In the genomic region with DNA sequence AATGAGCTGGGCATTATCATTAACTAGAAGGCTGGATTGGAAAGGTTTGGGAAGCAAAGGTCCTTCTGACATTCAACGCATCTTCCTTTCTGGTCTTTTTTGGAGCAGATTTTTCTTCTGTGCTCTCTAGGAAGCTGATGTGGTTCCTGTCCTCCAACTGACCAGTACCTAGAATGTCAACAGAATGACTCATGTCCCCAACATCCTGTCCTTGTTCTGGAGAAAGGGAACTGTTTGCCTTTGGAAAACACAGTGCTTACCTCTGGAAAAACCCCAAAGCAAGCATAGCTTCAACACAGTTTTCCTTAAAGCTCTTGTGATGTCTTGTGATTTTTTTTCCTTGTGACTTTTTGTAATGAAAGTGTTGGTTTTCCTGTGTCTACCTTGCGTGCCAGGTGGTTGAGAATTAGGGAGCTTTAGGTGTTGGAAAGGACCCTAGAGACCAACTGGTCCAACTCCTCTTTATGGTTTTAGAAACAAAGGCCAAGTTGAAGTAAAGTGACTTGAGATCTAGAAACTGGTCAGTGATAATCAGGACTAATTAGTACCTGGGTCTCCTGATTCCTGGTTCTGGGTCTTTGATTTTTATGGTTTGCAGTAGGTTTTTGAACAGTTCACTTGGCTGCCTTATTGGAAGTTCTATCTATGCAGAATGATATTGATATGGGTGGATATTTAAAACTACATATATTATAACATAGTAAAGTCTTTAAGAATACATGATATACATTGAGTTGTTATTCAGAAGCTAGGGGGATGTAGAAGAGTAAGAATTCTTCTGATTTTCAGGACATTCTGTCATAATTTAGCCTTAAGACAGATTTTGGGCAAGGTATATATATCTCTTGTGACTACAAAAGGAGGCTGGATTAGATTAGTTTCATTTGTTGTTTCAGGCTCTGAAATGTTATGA, we compare ENCODE assay signal across 2 cellular contexts.
TF ChIP-seq lines count a peak whose summit lies in the region.

No MANE protein-coding gene starts in this region.

TF ChIP-seq in GM23338, 12 proteins besides CTCF, POLR2A, EP300 and RAD21 (continued from another document):
- TF ChIP-seq, protein P1, sequence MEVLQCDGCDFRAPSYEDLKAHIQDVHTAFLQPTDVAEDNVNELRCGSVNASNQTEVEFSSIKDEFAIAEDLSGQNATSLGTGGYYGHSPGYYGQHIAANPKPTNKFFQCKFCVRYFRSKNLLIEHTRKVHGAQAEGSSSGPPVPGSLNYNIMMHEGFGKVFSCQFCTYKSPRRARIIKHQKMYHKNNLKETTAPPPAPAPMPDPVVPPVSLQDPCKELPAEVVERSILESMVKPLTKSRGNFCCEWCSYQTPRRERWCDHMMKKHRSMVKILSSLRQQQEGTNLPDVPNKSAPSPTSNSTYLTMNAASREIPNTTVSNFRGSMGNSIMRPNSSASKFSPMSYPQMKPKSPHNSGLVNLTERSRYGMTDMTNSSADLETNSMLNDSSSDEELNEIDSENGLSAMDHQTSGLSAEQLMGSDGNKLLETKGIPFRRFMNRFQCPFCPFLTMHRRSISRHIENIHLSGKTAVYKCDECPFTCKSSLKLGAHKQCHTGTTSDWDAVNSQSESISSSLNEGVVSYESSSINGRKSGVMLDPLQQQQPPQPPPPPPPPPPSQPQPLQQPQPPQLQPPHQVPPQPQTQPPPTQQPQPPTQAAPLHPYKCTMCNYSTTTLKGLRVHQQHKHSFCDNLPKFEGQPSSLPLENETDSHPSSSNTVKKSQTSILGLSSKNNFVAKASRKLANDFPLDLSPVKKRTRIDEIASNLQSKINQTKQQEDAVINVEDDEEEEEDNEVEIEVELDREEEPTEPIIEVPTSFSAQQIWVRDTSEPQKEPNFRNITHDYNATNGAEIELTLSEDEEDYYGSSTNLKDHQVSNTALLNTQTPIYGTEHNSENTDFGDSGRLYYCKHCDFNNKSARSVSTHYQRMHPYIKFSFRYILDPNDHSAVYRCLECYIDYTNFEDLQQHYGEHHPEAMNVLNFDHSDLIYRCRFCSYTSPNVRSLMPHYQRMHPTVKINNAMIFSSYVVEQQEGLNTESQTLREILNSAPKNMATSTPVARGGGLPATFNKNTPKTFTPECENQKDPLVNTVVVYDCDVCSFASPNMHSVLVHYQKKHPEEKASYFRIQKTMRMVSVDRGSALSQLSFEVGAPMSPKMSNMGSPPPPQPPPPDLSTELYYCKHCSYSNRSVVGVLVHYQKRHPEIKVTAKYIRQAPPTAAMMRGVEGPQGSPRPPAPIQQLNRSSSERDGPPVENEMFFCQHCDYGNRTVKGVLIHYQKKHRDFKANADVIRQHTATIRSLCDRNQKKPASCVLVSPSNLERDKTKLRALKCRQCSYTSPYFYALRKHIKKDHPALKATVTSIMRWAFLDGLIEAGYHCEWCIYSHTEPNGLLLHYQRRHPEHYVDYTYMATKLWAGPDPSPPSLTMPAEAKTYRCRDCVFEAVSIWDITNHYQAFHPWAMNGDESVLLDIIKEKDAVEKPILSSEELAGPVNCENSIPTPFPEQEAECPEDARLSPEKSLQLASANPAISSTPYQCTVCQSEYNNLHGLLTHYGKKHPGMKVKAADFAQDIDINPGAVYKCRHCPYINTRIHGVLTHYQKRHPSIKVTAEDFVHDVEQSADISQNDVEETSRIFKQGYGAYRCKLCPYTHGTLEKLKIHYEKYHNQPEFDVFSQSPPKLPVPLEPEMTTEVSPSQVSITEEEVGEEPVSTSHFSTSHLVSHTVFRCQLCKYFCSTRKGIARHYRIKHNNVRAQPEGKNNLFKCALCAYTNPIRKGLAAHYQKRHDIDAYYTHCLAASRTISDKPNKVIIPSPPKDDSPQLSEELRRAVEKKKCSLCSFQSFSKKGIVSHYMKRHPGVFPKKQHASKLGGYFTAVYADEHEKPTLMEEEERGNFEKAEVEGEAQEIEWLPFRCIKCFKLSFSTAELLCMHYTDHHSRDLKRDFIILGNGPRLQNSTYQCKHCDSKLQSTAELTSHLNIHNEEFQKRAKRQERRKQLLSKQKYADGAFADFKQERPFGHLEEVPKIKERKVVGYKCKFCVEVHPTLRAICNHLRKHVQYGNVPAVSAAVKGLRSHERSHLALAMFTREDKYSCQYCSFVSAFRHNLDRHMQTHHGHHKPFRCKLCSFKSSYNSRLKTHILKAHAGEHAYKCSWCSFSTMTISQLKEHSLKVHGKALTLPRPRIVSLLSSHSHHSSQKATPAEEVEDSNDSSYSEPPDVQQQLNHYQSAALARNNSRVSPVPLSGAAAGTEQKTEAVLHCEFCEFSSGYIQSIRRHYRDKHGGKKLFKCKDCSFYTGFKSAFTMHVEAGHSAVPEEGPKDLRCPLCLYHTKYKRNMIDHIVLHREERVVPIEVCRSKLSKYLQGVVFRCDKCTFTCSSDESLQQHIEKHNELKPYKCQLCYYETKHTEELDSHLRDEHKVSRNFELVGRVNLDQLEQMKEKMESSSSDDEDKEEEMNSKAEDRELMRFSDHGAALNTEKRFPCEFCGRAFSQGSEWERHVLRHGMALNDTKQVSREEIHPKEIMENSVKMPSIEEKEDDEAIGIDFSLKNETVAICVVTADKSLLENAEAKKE (CRISPR knock-in tag; IDR thresholded peaks at IDR 0.05): no peak
- TF ChIP-seq CREB1 (CRISPR knock-in tag; IDR thresholded peaks at IDR 0.05; ENCODE audit: low read depth) (no peak), ZNF114 (CRISPR knock-in tag; IDR thresholded peaks at IDR 0.05) (no peak), NANOG (IDR thresholded peaks at IDR 0.05; ENCODE audit: borderline replicate concordance) (no peak), STAT1 (IDR thresholded peaks at IDR 0.05; ENCODE audit: unreplicated experiment) (no peak)
- TF ChIP-seq, protein P2, sequence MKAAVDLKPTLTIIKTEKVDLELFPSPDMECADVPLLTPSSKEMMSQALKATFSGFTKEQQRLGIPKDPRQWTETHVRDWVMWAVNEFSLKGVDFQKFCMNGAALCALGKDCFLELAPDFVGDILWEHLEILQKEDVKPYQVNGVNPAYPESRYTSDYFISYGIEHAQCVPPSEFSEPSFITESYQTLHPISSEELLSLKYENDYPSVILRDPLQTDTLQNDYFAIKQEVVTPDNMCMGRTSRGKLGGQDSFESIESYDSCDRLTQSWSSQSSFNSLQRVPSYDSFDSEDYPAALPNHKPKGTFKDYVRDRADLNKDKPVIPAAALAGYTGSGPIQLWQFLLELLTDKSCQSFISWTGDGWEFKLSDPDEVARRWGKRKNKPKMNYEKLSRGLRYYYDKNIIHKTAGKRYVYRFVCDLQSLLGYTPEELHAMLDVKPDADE (IDR thresholded peaks at IDR 0.05): no peak

TF ChIP-seq in HepG2, 621 proteins besides CTCF, POLR2A, EP300 and RAD21 (continued from another document and continues in another):
- TF ChIP-seq, protein P3, sequence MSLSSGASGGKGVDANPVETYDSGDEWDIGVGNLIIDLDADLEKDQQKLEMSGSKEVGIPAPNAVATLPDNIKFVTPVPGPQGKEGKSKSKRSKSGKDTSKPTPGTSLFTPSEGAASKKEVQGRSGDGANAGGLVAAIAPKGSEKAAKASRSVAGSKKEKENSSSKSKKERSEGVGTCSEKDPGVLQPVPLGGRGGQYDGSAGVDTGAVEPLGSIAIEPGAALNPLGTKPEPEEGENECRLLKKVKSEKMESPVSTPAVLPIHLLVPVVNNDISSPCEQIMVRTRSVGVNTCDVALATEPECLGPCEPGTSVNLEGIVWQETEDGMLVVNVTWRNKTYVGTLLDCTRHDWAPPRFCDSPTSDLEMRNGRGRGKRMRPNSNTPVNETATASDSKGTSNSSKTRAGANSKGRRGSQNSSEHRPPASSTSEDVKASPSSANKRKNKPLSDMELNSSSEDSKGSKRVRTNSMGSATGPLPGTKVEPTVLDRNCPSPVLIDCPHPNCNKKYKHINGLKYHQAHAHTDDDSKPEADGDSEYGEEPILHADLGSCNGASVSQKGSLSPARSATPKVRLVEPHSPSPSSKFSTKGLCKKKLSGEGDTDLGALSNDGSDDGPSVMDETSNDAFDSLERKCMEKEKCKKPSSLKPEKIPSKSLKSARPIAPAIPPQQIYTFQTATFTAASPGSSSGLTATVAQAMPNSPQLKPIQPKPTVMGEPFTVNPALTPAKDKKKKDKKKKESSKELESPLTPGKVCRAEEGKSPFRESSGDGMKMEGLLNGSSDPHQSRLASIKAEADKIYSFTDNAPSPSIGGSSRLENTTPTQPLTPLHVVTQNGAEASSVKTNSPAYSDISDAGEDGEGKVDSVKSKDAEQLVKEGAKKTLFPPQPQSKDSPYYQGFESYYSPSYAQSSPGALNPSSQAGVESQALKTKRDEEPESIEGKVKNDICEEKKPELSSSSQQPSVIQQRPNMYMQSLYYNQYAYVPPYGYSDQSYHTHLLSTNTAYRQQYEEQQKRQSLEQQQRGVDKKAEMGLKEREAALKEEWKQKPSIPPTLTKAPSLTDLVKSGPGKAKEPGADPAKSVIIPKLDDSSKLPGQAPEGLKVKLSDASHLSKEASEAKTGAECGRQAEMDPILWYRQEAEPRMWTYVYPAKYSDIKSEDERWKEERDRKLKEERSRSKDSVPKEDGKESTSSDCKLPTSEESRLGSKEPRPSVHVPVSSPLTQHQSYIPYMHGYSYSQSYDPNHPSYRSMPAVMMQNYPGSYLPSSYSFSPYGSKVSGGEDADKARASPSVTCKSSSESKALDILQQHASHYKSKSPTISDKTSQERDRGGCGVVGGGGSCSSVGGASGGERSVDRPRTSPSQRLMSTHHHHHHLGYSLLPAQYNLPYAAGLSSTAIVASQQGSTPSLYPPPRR (CRISPR knock-in tag; IDR thresholded peaks at IDR 0.05; ENCODE audit: borderline replicate concordance): peak; percentile 74; the same call in 1 of the 2 replicates
- no peak for TF ChIP-seq ZNF34 (CRISPR knock-in tag; IDR thresholded peaks at IDR 0.05; ENCODE audit: borderline replicate concordance)
- TF ChIP-seq ZNF569 (CRISPR knock-in tag; IDR thresholded peaks at IDR 0.05; ENCODE audit: borderline replicate concordance): no peak
- no peak for TF ChIP-seq ZNF577 (CRISPR knock-in tag; IDR thresholded peaks at IDR 0.05; ENCODE audit: borderline replicate concordance, low read depth)
- no peak for TF ChIP-seq GPN1 (CRISPR knock-in tag; IDR thresholded peaks at IDR 0.05; ENCODE audit: borderline replicate concordance)
- TF ChIP-seq, protein P4, sequence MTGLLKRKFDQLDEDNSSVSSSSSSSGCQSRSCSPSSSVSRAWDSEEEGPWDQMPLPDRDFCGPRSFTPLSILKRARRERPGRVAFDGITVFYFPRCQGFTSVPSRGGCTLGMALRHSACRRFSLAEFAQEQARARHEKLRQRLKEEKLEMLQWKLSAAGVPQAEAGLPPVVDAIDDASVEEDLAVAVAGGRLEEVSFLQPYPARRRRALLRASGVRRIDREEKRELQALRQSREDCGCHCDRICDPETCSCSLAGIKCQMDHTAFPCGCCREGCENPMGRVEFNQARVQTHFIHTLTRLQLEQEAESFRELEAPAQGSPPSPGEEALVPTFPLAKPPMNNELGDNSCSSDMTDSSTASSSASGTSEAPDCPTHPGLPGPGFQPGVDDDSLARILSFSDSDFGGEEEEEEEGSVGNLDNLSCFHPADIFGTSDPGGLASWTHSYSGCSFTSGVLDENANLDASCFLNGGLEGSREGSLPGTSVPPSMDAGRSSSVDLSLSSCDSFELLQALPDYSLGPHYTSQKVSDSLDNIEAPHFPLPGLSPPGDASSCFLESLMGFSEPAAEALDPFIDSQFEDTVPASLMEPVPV (CRISPR knock-in tag; IDR thresholded peaks at IDR 0.05): no peak
- peak; percentile 99 for TF ChIP-seq GATAD2A (CRISPR knock-in tag; IDR thresholded peaks at IDR 0.05)
- TF ChIP-seq CBFB (CRISPR knock-in tag; IDR thresholded peaks at IDR 0.05): peak; percentile 86
- TF ChIP-seq, protein P5, sequence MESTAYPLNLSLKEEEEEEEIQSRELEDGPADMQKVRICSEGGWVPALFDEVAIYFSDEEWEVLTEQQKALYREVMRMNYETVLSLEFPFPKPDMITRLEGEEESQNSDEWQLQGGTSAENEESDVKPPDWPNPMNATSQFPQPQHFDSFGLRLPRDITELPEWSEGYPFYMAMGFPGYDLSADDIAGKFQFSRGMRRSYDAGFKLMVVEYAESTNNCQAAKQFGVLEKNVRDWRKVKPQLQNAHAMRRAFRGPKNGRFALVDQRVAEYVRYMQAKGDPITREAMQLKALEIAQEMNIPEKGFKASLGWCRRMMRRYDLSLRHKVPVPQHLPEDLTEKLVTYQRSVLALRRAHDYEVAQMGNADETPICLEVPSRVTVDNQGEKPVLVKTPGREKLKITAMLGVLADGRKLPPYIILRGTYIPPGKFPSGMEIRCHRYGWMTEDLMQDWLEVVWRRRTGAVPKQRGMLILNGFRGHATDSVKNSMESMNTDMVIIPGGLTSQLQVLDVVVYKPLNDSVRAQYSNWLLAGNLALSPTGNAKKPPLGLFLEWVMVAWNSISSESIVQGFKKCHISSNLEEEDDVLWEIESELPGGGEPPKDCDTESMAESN (CRISPR knock-in tag; conservative IDR thresholded peaks at IDR 0.05): no peak
- TF ChIP-seq, protein P6, sequence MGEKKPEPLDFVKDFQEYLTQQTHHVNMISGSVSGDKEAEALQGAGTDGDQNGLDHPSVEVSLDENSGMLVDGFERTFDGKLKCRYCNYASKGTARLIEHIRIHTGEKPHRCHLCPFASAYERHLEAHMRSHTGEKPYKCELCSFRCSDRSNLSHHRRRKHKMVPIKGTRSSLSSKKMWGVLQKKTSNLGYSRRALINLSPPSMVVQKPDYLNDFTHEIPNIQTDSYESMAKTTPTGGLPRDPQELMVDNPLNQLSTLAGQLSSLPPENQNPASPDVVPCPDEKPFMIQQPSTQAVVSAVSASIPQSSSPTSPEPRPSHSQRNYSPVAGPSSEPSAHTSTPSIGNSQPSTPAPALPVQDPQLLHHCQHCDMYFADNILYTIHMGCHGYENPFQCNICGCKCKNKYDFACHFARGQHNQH (CRISPR knock-in tag; IDR thresholded peaks at IDR 0.05): peak; percentile 98
- peak; percentile 64 for TF ChIP-seq SKI (IDR thresholded peaks at IDR 0.05; ENCODE audit: partially characterized antibody)
- peak; percentile 61 for TF ChIP-seq XRCC5 (optimal IDR thresholded peaks at IDR 0.05; ENCODE audit: low read length)
- TF ChIP-seq ZNF350 (CRISPR knock-in tag; IDR thresholded peaks at IDR 0.05; ENCODE audit: borderline replicate concordance, low read depth): no peak
- no peak for TF ChIP-seq ZNF652 (CRISPR knock-in tag; IDR thresholded peaks at IDR 0.05; ENCODE audit: borderline replicate concordance, low read depth)
- peak; percentile 61; the same call in 1 of the 2 replicates for TF ChIP-seq ZFP1 (CRISPR knock-in tag; IDR thresholded peaks at IDR 0.05)
- TF ChIP-seq SMARCE1 (IDR thresholded peaks at IDR 0.05; ENCODE audit: borderline replicate concordance): peak; percentile 85; the same call in 1 of the 2 replicates
- TF ChIP-seq RCOR2 (CRISPR knock-in tag; IDR thresholded peaks at IDR 0.05): peak; percentile 100
- TF ChIP-seq GZF1 (CRISPR knock-in tag; IDR thresholded peaks at IDR 0.05): no peak
- peak; percentile 58 for TF ChIP-seq TCF7 (IDR thresholded peaks at IDR 0.05; ENCODE audit: low read depth)
